1 cellular context compared by ENCODE assay signal in genomic region chr16:87854053-87854906, GRCh38.
TF ChIP-seq lines count a peak whose summit lies in the region.

No MANE protein-coding gene starts in this region.

TF ChIP-seq in K562, 482 proteins besides CTCF, POLR2A, EP300 and RAD21 (continued from another document and continues in another):
- TF ChIP-seq HMGXB4 (CRISPR knock-in tag; IDR thresholded peaks at IDR 0.05) (no peak), IRF2 (CRISPR knock-in tag; IDR thresholded peaks at IDR 0.05) (no peak), SMARCE1 (IDR thresholded peaks at IDR 0.05) (peak; percentile 100), MITF (IDR thresholded peaks at IDR 0.05) (peak; percentile 72; the same call in 1 of the 2 replicates), NBN (IDR thresholded peaks at IDR 0.05; ENCODE audit: low read depth) (peak; percentile 87; the same call in 1 of the 2 replicates), CSDE1 (IDR thresholded peaks at IDR 0.05) (no peak), ZNF133 (CRISPR knock-in tag; IDR thresholded peaks at IDR 0.05) (no peak), JUND (IDR thresholded peaks at IDR 0.05; ENCODE audit: borderline replicate concordance, low read depth, low read length) (peak; percentile 95), JUND (tag; IDR thresholded peaks at IDR 0.05; ENCODE audit: borderline replicate concordance, low read depth, low read length) (peak; percentile 88; the same call in 1 of the 3 replicates), CLOCK (CRISPR knock-in tag; IDR thresholded peaks at IDR 0.05; ENCODE audit: borderline replicate concordance) (no peak), MEF2D (tag; conservative IDR thresholded peaks at IDR 0.05; ENCODE audit: low read depth) (no peak), RB1 (IDR thresholded peaks at IDR 0.05; ENCODE audit: low read depth) (peak; percentile 58), ZNF766 (CRISPR knock-in tag; conservative IDR thresholded peaks at IDR 0.05) (peak; percentile 79), ZNF407 (IDR thresholded peaks at IDR 0.05; ENCODE audit: low read depth) (no peak), ZC3H11A (IDR thresholded peaks at IDR 0.05; ENCODE audit: low read depth, low read length) (no peak), KDM2B (CRISPR knock-in tag; IDR thresholded peaks at IDR 0.05) (no peak), PCBP2 (IDR thresholded peaks at IDR 0.05; ENCODE audit: low read depth, low read length, poor library complexity, severe bottlenecking) (no peak), FOXP4 (CRISPR knock-in tag; IDR thresholded peaks at IDR 0.05; ENCODE audit: borderline replicate concordance) (no peak; the same call in 1 of the 2 replicates), BRF1 (IDR thresholded peaks at IDR 0.05; ENCODE audit: borderline replicate concordance, extremely low read depth, insufficient read length) (no peak), SRSF7 (optimal IDR thresholded peaks at IDR 0.05; ENCODE audit: low read depth, low read length) (no peak), SREBF2 (CRISPR knock-in tag; IDR thresholded peaks at IDR 0.05) (no peak), RUNX1 (IDR thresholded peaks at IDR 0.05; ENCODE audit: low read depth) (peak; percentile 96), XRCC5 (IDR thresholded peaks at IDR 0.05; ENCODE audit: low read depth, low read length) (peak; percentile 46; the same call in 1 of the 2 replicates), SREBF1 (IDR thresholded peaks at IDR 0.05; ENCODE audit: borderline replicate concordance, low read depth, low read length) (0 out of 2 replicates have a peak, but pooled peaks have one; percentile 40), SAFB2 (IDR thresholded peaks at IDR 0.05; ENCODE audit: borderline replicate concordance, low read depth, low read length, severe bottlenecking) (no peak), ZFP36 (IDR thresholded peaks at IDR 0.05; ENCODE audit: low read depth, low read length, partially characterized antibody) (no peak), MCM3 (IDR thresholded peaks at IDR 0.05) (no peak), ZNF280A (IDR thresholded peaks at IDR 0.05; ENCODE audit: low read depth, partially characterized antibody) (no peak), ZFPM2 (CRISPR knock-in tag; IDR thresholded peaks at IDR 0.05) (peak; percentile 7; the same call in 1 of the 2 replicates), NCOA6 (IDR thresholded peaks at IDR 0.05) (no peak), ZBED1 (IDR thresholded peaks at IDR 0.05) (peak; percentile 93), NFE2L1 (tag; IDR thresholded peaks at IDR 0.05; ENCODE audit: borderline replicate concordance, low read depth) (no peak), RBM15 (IDR thresholded peaks at IDR 0.05; ENCODE audit: insufficient read depth, low read length) (no peak), MYNN (IDR thresholded peaks at IDR 0.05) (peak; percentile 98), MYNN (CRISPR knock-in tag; IDR thresholded peaks at IDR 0.05) (no peak), CREB3 (tag; conservative IDR thresholded peaks at IDR 0.05; ENCODE audit: low read depth) (peak; percentile 33; the same call in 1 of the 2 replicates), SMARCB1 (IDR thresholded peaks at IDR 0.05; ENCODE audit: insufficient read length, low read depth) (peak; percentile 97), ZNF717 (CRISPR knock-in tag; IDR thresholded peaks at IDR 0.05) (no peak), ZNF274 (IDR thresholded peaks at IDR 0.05; ENCODE audit: borderline replicate concordance, low read depth, low read length) (no peak; the same call in 1 of the 2 replicates), ZNF584 (CRISPR knock-in tag; IDR thresholded peaks at IDR 0.05; ENCODE audit: low read depth) (peak; percentile 92), ZNF124 (CRISPR knock-in tag; IDR thresholded peaks at IDR 0.05) (no peak), ELF1 (tag; IDR thresholded peaks at IDR 0.05) (no peak), RCOR1 (IDR thresholded peaks at IDR 0.05; ENCODE audit: borderline replicate concordance in 1 of 2, low read depth in 2 of 2, low read length in 2 of 2) (peak; percentile 64 to 89; a peak in 3 of 4 replicates), SMAD2 (IDR thresholded peaks at IDR 0.05; ENCODE audit: low read depth, low read length) (no peak)
